In the genomic region with DNA sequence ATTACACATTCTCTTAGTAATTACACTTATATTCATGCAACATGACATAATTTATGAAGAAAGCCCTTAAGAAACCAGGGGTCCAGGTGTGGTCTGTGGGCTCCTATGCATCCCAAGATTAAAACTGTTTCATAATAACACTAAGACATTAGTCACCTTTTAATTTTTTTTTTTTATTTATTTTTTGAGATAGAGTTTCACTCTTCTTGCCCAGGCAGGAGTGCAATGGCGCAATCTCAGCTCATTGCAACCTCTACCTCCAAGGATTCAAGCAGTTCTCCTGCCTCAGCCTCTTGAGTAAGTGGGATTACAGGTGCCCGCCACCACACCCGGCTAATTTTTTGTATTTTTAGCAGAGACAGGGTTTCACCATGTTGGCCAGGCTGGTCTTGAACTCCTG, we compare ENCODE assay signal across 19 cellular contexts. TPM values are rescaled to one million over a fixed set of nuclear protein-coding genes. Genes with fewer than 3 reads are reported as not detected.
DNase-seq lines count a peak whose midpoint lies in the region; ATAC-seq, FAIRE-seq and TF ChIP-seq lines count a peak whose summit lies in the region.
"Had no signal": no experiment of that assay in that cellular context is flagged by ENCODE, and none has a peak within 500 bp of the region (broad histone marks: within the 10 kb centered on the region; RNA-seq: fewer than 3 reads in every experiment).

No MANE protein-coding gene starts in this region.

- intact Hi-C loops in activated CD4-positive, alpha-beta T cell treated with anti-CD3 and anti-CD28 coated beads for 36 hours (cut with DNase I, micrococcal nuclease) = no loop called here

- no peaks in the 10 kb centered on the region for H3K4me1 ChIP-seq in trophoblast cell (ENCODE audit: control insufficient read depth in 1 of 2, insufficient read depth in 2 of 2, low read length in 2 of 2)

- H3K18ac ChIP-seq in trophoblast cell (ENCODE audit: low read length) = no peak overlapping the region

- CTCF ChIA-PET in activated CD4-positive, alpha-beta T cell treated with anti-CD3 and anti-CD28 coated beads for 36 hours (lab: Charles Lee) = no interaction called here

- H3K4me3 ChIP-seq in bronchial epithelial cell (ENCODE audit: low read depth, low read length) (no peak overlapping the region), trophoblast cell (ENCODE audit: low read depth, low read length) (no peak overlapping the region)
- H3K4me3 ChIP-seq: GM12878 had no signal

- peak overlapping the region; percentile 12 for H3K4ac ChIP-seq in trophoblast cell (ENCODE audit: low read depth, low read length)

- ATAC-seq in activated CD4-positive, alpha-beta T cell treated with anti-CD3 and anti-CD28 coated beads for 36 hours = no peak
- no peak for ATAC-seq in GM19324 (IDR thresholded peaks at IDR 0.05; ENCODE audit: low FRiP score, unreplicated experiment)
- ATAC-seq: GM12878, HCT116 had no signal

- no peaks in the 10 kb centered on the region for H3K9me3 Mint-ChIP-seq in activated CD4-positive, alpha-beta T cell treated with anti-CD3 and anti-CD28 coated beads for 36 hours (ENCODE audit: low read depth)
- no peaks in the 10 kb centered on the region for H3K9me3 Mint-ChIP-seq in IgD-negative memory B cell

- peaks cover 8% of the 10 kb centered on the region for H3K79me2 ChIP-seq in trophoblast cell (ENCODE audit: control insufficient read depth, insufficient read depth, low read length, poor library complexity)

- no peaks in the 10 kb centered on the region for H3K27me3 ChIP-seq in bronchial epithelial cell (ENCODE audit: control insufficient read depth, insufficient read depth, low read length)
- no peaks in the 10 kb centered on the region for H3K27me3 ChIP-seq in trophoblast cell (ENCODE audit: insufficient read depth, low read length)

- no peak overlapping the region for H2BK120ac ChIP-seq in trophoblast cell (ENCODE audit: insufficient read depth, low read length, poor library complexity)

- TF ChIP-seq CTCF in bronchial epithelial cell (IDR thresholded peaks at IDR 0.05; ENCODE audit: insufficient read depth, low read length, severe bottlenecking) = no peak

- H3K23ac ChIP-seq in trophoblast cell (ENCODE audit: low read length) = no peak overlapping the region

- no peak overlapping the region for H2BK5ac ChIP-seq in trophoblast cell (ENCODE audit: low read depth, low read length, poor library complexity)

- H3K27me3 Mint-ChIP-seq in activated CD4-positive, alpha-beta T cell treated with anti-CD3 and anti-CD28 coated beads for 36 hours = no peaks in the 10 kb centered on the region
- H3K27me3 Mint-ChIP-seq in IgD-negative memory B cell = no peaks in the 10 kb centered on the region

- no peak overlapping the region for H2AFZ ChIP-seq in trophoblast cell (ENCODE audit: insufficient read depth, low read length, poor library complexity)

- H3K9me3 ChIP-seq in trophoblast cell (ENCODE audit: insufficient read depth, low read depth, low read length) = no peaks in the 10 kb centered on the region

- no CpG with 5 or more reads among the region's 3 CpGs for WGBS in trophoblast cell (ENCODE audit: extremely low coverage, insufficient coverage, insufficient read length)

- no peak overlapping the region for H2AK5ac ChIP-seq in trophoblast cell (ENCODE audit: low read length)

- H3K14ac ChIP-seq in trophoblast cell (ENCODE audit: low read length) = no peak overlapping the region

- POLR2A ChIA-PET in activated CD4-positive, alpha-beta T cell treated with anti-CD3 and anti-CD28 coated beads for 36 hours (lab: Charles Lee) = no interaction called here

- peaks cover 41% of the 10 kb centered on the region for H3K36me3 Mint-ChIP-seq in activated CD4-positive, alpha-beta T cell treated with anti-CD3 and anti-CD28 coated beads for 36 hours (ENCODE audit: low read depth)
- H3K36me3 Mint-ChIP-seq in IgD-negative memory B cell = peaks cover 2% of the 10 kb centered on the region

- FAIRE-seq in bronchial epithelial cell (lab: Jason Lieb, UNC) = no peak
- FAIRE-seq: GM12878, GM18507 had no signal

- peaks cover 15% of the 10 kb centered on the region for H3K4me1 Mint-ChIP-seq in activated CD4-positive, alpha-beta T cell treated with anti-CD3 and anti-CD28 coated beads for 36 hours
- H3K4me1 Mint-ChIP-seq in IgD-negative memory B cell = peaks cover 17 to 26% (median 23%) of the 10 kb centered on the region in 3 donors

- H4K91ac ChIP-seq in trophoblast cell (ENCODE audit: low read depth, low read length) = no peak overlapping the region

- H4K8ac ChIP-seq in trophoblast cell (ENCODE audit: low read depth, low read length) = no peak overlapping the region

- no peak overlapping the region for H3K4me3 Mint-ChIP-seq in activated CD4-positive, alpha-beta T cell treated with anti-CD3 and anti-CD28 coated beads for 36 hours
- H3K4me3 Mint-ChIP-seq in IgD-negative memory B cell = no peak overlapping the region

- H3K36me3 ChIP-seq in bronchial epithelial cell (ENCODE audit: control insufficient read depth, insufficient read depth, low read length) (peaks cover 15% of the 10 kb centered on the region), trophoblast cell (ENCODE audit: control insufficient read depth in 1 of 2, insufficient read depth in 2 of 2, low read length in 2 of 2) (peaks cover 31 to 36% of the 10 kb centered on the region in 2 experiments)

- no peaks in the 10 kb centered on the region for H3K79me1 ChIP-seq in trophoblast cell (ENCODE audit: low read length)

- no peak overlapping the region for H3K27ac ChIP-seq in trophoblast cell (ENCODE audit: low read depth, low read length)
- H3K27ac ChIP-seq: C4-2B had no signal

- no peak for DNase-seq in activated CD4-positive, alpha-beta T cell treated with anti-CD3 and anti-CD28 coated beads for 36 hours
- DNase-seq in activated CD4-positive, alpha-beta T cell treated with anti-CD3 and anti-CD28 coated beads for 1 hour = no peak
- DNase-seq in bronchial epithelial cell (ENCODE audit: low read depth) (peak; percentile 90), trophoblast cell (no peak), GM19240 (ENCODE audit: insufficient read length, low spot score) (no peak), anterior cingulate cortex (lab: John Stamatoyannopoulos, UW) (no peak)
- DNase-seq: 8988T; Calu3; NCI-H1092; NCI-H345; NCI-H69; NK-92 treated with Interleukin-12 subunit alpha and Interleukin-12 subunit beta, amount 100 ng/mL, for 24 hours; OCI-M1 had no signal

- no peak overlapping the region for H3K4me2 ChIP-seq in trophoblast cell (ENCODE audit: low read length)

- peak overlapping the region; percentile 44 for H3K27ac Mint-ChIP-seq in activated CD4-positive, alpha-beta T cell treated with anti-CD3 and anti-CD28 coated beads for 36 hours
- peak overlapping the region; percentile 39 to 91 (median 84) for H3K27ac Mint-ChIP-seq in IgD-negative memory B cell

- H4K12ac ChIP-seq in trophoblast cell (ENCODE audit: low read depth, low read length) = no peak overlapping the region

- no peak overlapping the region for H3K9ac ChIP-seq in trophoblast cell (ENCODE audit: low read length)

- H2BK12ac ChIP-seq in trophoblast cell (ENCODE audit: low read length) = no peak overlapping the region

RNA-seq across cellular contexts. Expression of gene GDI2, which starts 12.5 kb away (rescaled TPM):
- total RNA-seq in activated CD4-positive, alpha-beta T cell treated with anti-CD3 and anti-CD28 coated beads for 36 hours = 100 to 1,000 TPM; 276 to 290 TPM
- 248 TPM for polyA plus RNA-seq in IgD-negative memory B cell
- 253 and 395 TPM in 2 replicates for total RNA-seq in bronchial epithelial cell
- 222 and 226 TPM in 2 replicates for polyA plus RNA-seq in trophoblast cell (2013)
